In the genomic region with DNA sequence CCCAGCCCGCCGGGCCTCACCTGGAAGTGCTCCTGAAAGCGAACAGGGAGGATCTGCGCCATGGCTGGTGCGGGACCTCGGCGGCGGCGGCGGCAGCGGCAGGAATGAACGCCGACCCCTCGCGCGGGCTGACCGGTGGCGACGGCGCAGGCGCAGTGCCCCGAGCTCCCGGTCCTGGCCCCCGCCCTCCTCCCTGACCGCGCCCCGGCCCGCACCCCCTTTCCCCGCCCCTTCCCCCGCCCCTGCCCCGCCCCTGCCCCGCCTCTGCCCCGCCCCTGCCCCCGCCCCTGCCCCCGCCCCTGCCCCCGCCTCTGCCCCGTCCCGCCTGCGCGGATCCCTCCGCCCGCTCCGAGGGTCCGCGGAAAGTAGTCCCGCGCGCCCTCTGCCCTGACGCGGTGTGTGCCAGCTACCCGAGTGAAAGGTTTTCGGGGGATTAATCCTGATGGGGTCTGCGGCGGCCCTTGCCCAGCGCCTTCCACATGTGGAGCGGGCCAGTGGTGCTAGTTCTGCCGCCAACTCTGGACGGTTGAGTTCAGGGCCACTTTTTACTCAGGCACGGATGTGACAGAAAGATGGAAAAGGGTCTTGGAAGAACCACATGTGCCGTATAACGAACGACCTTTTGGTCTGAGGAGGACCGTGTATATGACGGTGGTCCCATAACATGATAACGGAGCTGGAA, we compare ENCODE assay signal across 8 cellular contexts. TPM values are rescaled to one million over a fixed set of nuclear protein-coding genes. Genes with fewer than 3 reads are reported as not detected.
DNase-seq lines count a peak whose midpoint lies in the region; ATAC-seq and TF ChIP-seq lines count a peak whose summit lies in the region.

CLTCL1 (minus strand) TSS at position 140 of the 682 bp plus-strand sequence; CDS start at position 62, 78 bp downstream.

- H3K4me1 ChIP-seq in gastroesophageal sphincter (peaks cover 0 to 29% (median 11%) of the 10 kb centered on the region in 3 donors), neuronal stem cell (ENCODE audit: control insufficient read depth in 2 of 2, insufficient read depth in 1 of 2, low read depth in 1 of 2, low read length in 2 of 2) (peaks cover 0 to 10% of the 10 kb centered on the region in 2 donors), subcutaneous abdominal adipose tissue (ENCODE audit: control insufficient read depth in 5 of 5, insufficient read depth in 5 of 5, low read length in 5 of 5) (peaks cover 5 to 28% (median 24%) of the 10 kb centered on the region in 5 donors)

- WGBS in gastroesophageal sphincter (ENCODE audit: low coverage in 1 of 2), 2 donors = no CpG with 5 or more reads among the region's 65 CpGs
- no CpG with 5 or more reads among the region's 65 CpGs for WGBS in neuronal stem cell (ENCODE audit: extremely low coverage in 2 of 2, insufficient read length in 2 of 2, insufficient replicate concordance in 1 of 2), 2 donors

- no peak within 1 kb of the TSS for H2BK120ac ChIP-seq in neuronal stem cell (ENCODE audit: low read depth, low read length)

- peak within 1 kb of the TSS; percentile 83 for H3K18ac ChIP-seq in neuronal stem cell (ENCODE audit: low read length)

- H3K4me3 ChIP-seq in HL-60 (replicated peaks; ENCODE audit: insufficient read depth, low read length) (peak within 1 kb of the TSS; percentile 71), gastroesophageal sphincter (peak within 1 kb of the TSS; percentile 85 to 86), neuronal stem cell (ENCODE audit: low read length in 2 of 2) (peak within 1 kb of the TSS; percentile 70 to 91), subcutaneous abdominal adipose tissue (ENCODE audit: low read depth in 1 of 5, low read length in 5 of 5) (peak within 1 kb of the TSS; percentile 72 to 88 (median 85))

- no peak within 1 kb of the TSS for H2BK12ac ChIP-seq in neuronal stem cell (ENCODE audit: low read length)

- H2AK5ac ChIP-seq in neuronal stem cell (ENCODE audit: low read depth, low read length) = no peak within 1 kb of the TSS

- H3K4me2 ChIP-seq in neuronal stem cell (ENCODE audit: insufficient read depth, low read length, poor library complexity, severe bottlenecking) = peak within 1 kb of the TSS; percentile 94

- H3K14ac ChIP-seq in neuronal stem cell (ENCODE audit: low read length) = no peak within 1 kb of the TSS

- H4K91ac ChIP-seq in neuronal stem cell (ENCODE audit: low read depth, low read length, poor library complexity) = no peak within 1 kb of the TSS

- no peak for TF ChIP-seq CTCF in HL-60 (IDR thresholded peaks at IDR 0.05; ENCODE audit: insufficient read depth, low read length)
- TF ChIP-seq CTCF in gastroesophageal sphincter (IDR thresholded peaks at IDR 0.05) = no peak

- H3K79me1 ChIP-seq in neuronal stem cell (ENCODE audit: low read depth, low read length) = no peaks in the 10 kb centered on the region

- no peak within 1 kb of the TSS for H3K4ac ChIP-seq in neuronal stem cell (ENCODE audit: low read length)

- no peak within 1 kb of the TSS for H4K8ac ChIP-seq in neuronal stem cell (ENCODE audit: low read depth, low read length)

- DNase-seq in NCI-H82 (lab: John Stamatoyannopoulos, UW) = peak; percentile 81
- DNase-seq in NCI-H82 treated with DMSO at 0.1 percent for 48 hours (lab: John Stamatoyannopoulos, UW; ENCODE audit: unreplicated experiment) = no peak
- DNase-seq in HL-60 (ENCODE audit: low read depth in 1 of 2, low spot score in 1 of 2) = peak; percentile 58 to 65
- DNase-seq in activated naive CD4-positive, alpha-beta T cell (lab: John Stamatoyannopoulos, UW) = peak; percentile 34 to 68 (median 46)
- peak; percentile 80 for DNase-seq in neuronal stem cell (ENCODE audit: low spot score)

- H3K23ac ChIP-seq in neuronal stem cell (ENCODE audit: low read depth, low read length, poor library complexity) = peak within 1 kb of the TSS; percentile 94

- H2BK15ac ChIP-seq in neuronal stem cell (ENCODE audit: low read length) = peak within 1 kb of the TSS; percentile 31

- H3K36me3 ChIP-seq in gastroesophageal sphincter (no peaks in the 10 kb centered on the region), neuronal stem cell (replicated peaks in 1 of 2; ENCODE audit: control insufficient read depth in 2 of 2, insufficient read depth in 2 of 2, low read length in 2 of 2) (no peaks in the 10 kb centered on the region), subcutaneous abdominal adipose tissue (ENCODE audit: control insufficient read depth in 5 of 5, insufficient read depth in 5 of 5, low read length in 5 of 5) (peaks cover 0 to 3% (median 0%) of the 10 kb centered on the region in 5 donors)

- peak within 1 kb of the TSS; percentile 39 for H2BK5ac ChIP-seq in neuronal stem cell (ENCODE audit: low read length)

- peak within 1 kb of the TSS; percentile 82 for H3K9ac ChIP-seq in neuronal stem cell (ENCODE audit: low read depth, low read length, poor library complexity)
- H3K9ac ChIP-seq in subcutaneous abdominal adipose tissue (ENCODE audit: low read length in 5 of 5) = peak within 1 kb of the TSS in 4 of 5 donors; percentile 75 to 85 (median 80)

- ATAC-seq in gastroesophageal sphincter = peak; percentile 87

- 0 out of 2 replicates have a peak, but pooled peaks have one; percentile 34 for TF ChIP-seq POLR2A in Raji (IDR thresholded peaks at IDR 0.05; ENCODE audit: insufficient read depth, low read depth, low read length)
- TF ChIP-seq POLR2A in gastroesophageal sphincter (IDR thresholded peaks at IDR 0.05) = peak in 1 of 2 donors; percentile 57

- H3K27ac ChIP-seq in HL-60 (replicated peaks) (peak within 1 kb of the TSS; percentile 87), gastroesophageal sphincter (peak within 1 kb of the TSS; percentile 54 to 90 (median 86)), neuronal stem cell (replicated peaks; ENCODE audit: low read length) (no peak within 1 kb of the TSS), subcutaneous abdominal adipose tissue (ENCODE audit: low read depth, low read length) (peak within 1 kb of the TSS; percentile 35)

- H3K9me3 ChIP-seq in gastroesophageal sphincter (no peaks in the 10 kb centered on the region), neuronal stem cell (replicated peaks in 1 of 2; ENCODE audit: control insufficient read depth in 2 of 2, insufficient read depth in 1 of 2, low read depth in 1 of 2, low read length in 2 of 2) (no peaks in the 10 kb centered on the region), subcutaneous abdominal adipose tissue (ENCODE audit: control insufficient read depth in 5 of 5, low read length in 5 of 5) (no peaks in the 10 kb centered on the region)

- TF ChIP-seq EP300 in gastroesophageal sphincter (IDR thresholded peaks at IDR 0.05) = no peak

- peak within 1 kb of the TSS; percentile 99 for H2AFZ ChIP-seq in neuronal stem cell (ENCODE audit: low read length)

- no peaks in the 10 kb centered on the region for H3K27me3 ChIP-seq in HL-60 (ENCODE audit: insufficient read depth, poor library complexity, severe bottlenecking)
- H3K27me3 ChIP-seq in gastroesophageal sphincter = no peaks in the 10 kb centered on the region
- peaks cover 0 to 5% (median 0%) of the 10 kb centered on the region in 3 experiments for H3K27me3 ChIP-seq in neuronal stem cell (ENCODE audit: control insufficient read depth in 3 of 3, insufficient read depth in 3 of 3, low read depth in 1 of 3, low read length in 3 of 3)
- no peaks in the 10 kb centered on the region for H3K27me3 ChIP-seq in subcutaneous abdominal adipose tissue (ENCODE audit: control insufficient read depth in 5 of 5, insufficient read depth in 4 of 5, low read length in 5 of 5)

RNA-seq across cellular contexts. Expression of gene CLTCL1, which starts in this region (rescaled TPM):
- 10 to 100 TPM in 1 of 4 donors, 1 to 10 TPM in 3; 5.7 to 11.7 (median 8.4) TPM for total RNA-seq in gastroesophageal sphincter
- polyA plus RNA-seq in neuronal stem cell (2013, experiment 1 of 2) = 3.1 TPM
- polyA plus RNA-seq in neuronal stem cell (2013, experiment 2 of 2) = 3.2 TPM
